ENCODE assay signal across 19 cellular contexts in the genomic region with DNA sequence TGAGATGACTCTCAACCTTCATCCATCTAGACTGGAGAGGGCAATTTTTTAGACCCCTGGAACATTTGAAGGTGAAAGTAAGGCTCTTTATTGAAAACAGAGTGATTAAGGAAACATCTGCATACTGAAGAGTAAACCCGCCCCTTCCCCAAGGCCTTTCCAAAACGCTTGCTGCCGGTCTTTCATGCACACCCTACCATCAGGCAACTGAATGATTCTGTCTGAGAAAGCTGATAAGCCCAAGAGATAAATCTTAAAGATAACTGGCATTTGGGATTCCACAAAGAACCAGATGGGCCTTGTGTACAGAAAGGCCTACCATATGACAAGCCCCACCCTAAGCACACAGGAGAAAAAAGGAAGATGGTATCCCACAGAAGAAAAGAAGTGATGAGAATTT. TPM values are rescaled to one million over a fixed set of nuclear protein-coding genes. Genes with fewer than 3 reads are reported as not detected.
A peak's percentile ranks its signal among the peaks of the same experiment; 100 is the strongest.
DNase-seq lines count a peak whose midpoint lies in the region; ATAC-seq and TF ChIP-seq lines count a peak whose summit lies in the region.
"Had no signal": no experiment of that assay in that cellular context is flagged by ENCODE, and none has a peak within 500 bp of the region (broad histone marks: within the 10 kb centered on the region; RNA-seq: fewer than 3 reads in every experiment).

No MANE protein-coding gene starts in this region.

- H2BK5ac ChIP-seq in neuronal stem cell (ENCODE audit: low read length) = no peak overlapping the region

- H2BK120ac ChIP-seq in neuronal stem cell (ENCODE audit: low read depth, low read length) = no peak overlapping the region

- no peak overlapping the region for H3K23ac ChIP-seq in neuronal stem cell (ENCODE audit: low read depth, low read length, poor library complexity)

- H3K9me3 Mint-ChIP-seq in glutamatergic neuron (ENCODE audit: unreplicated experiment) = peaks cover 3% of the 10 kb centered on the region
- H3K9me3 Mint-ChIP-seq: CD4-positive, alpha-beta T cell; IgD-negative memory B cell had no signal

- H4K91ac ChIP-seq in neuronal stem cell (ENCODE audit: low read depth, low read length, poor library complexity) = no peak overlapping the region

- H3K9me3 ChIP-seq in neuronal stem cell (replicated peaks in 1 of 2; ENCODE audit: control insufficient read depth in 2 of 2, insufficient read depth in 1 of 2, low read depth in 1 of 2, low read length in 2 of 2) = no peaks in the 10 kb centered on the region
- no peaks in the 10 kb centered on the region for H3K9me3 ChIP-seq in vagina
- H3K9me3 ChIP-seq: A549 had no signal

- H3K9ac ChIP-seq in neuronal stem cell (ENCODE audit: low read depth, low read length, poor library complexity) = no peak overlapping the region

- DNase-seq in NCI-H2171 treated with DMSO at 0.1 percent for 48 hours (lab: John Stamatoyannopoulos, UW) (peak; percentile 45), NCI-H2171 (lab: John Stamatoyannopoulos, UW) (no peak), NCI-H82 treated with DMSO at 0.1 percent for 48 hours (lab: John Stamatoyannopoulos, UW; ENCODE audit: unreplicated experiment) (peak; percentile 61), glutamatergic neuron (no peak), neuronal stem cell (ENCODE audit: low spot score) (no peak), SHP77 treated with DMSO at 0.1 percent for 48 hours (lab: John Stamatoyannopoulos, UW) (no peak), vagina (ENCODE audit: extremely low spot score in 2 of 2) (no peak), left ventricle myocardium superior (no peak)
- DNase-seq: AML-193; CD4-positive, alpha-beta T cell; DMS153; DMS79; GF-D8; HCEC 1CT had no signal

- no peaks in the 10 kb centered on the region for H3K36me3 Mint-ChIP-seq in glutamatergic neuron (ENCODE audit: unreplicated experiment)
- H3K36me3 Mint-ChIP-seq: IgD-negative memory B cell had no signal

- H3K4me1 Mint-ChIP-seq in glutamatergic neuron (ENCODE audit: low read depth, unreplicated experiment) = peaks cover 6% of the 10 kb centered on the region
- H3K4me1 Mint-ChIP-seq: IgD-negative memory B cell had no signal

- no peak overlapping the region for H4K8ac ChIP-seq in neuronal stem cell (ENCODE audit: low read depth, low read length)

- H3K4me2 ChIP-seq in neuronal stem cell (ENCODE audit: insufficient read depth, low read length, poor library complexity, severe bottlenecking) = no peak overlapping the region
- H3K4me2 ChIP-seq: A549 had no signal

- no peak for ATAC-seq in left ventricle myocardium superior
- ATAC-seq: A549, HepG2 had no signal

- H3K4me1 ChIP-seq in neuronal stem cell (ENCODE audit: control insufficient read depth in 2 of 2, insufficient read depth in 1 of 2, low read depth in 1 of 2, low read length in 2 of 2) = no peaks in the 10 kb centered on the region
- no peaks in the 10 kb centered on the region for H3K4me1 ChIP-seq in vagina
- H3K4me1 ChIP-seq: A549 had no signal

- TF ChIP-seq CTCF in glutamatergic neuron (IDR thresholded peaks at IDR 0.05; ENCODE audit: partially characterized antibody, unreplicated experiment) (no peak), vagina (IDR thresholded peaks at IDR 0.05) (no peak)

- intact Hi-C loops in vagina (cut with DNase I) (no loop called here), left ventricle myocardium superior (cut with micrococcal nuclease) (no loop called here)

- no peak overlapping the region for H3K4ac ChIP-seq in neuronal stem cell (ENCODE audit: low read length)

- H2AK5ac ChIP-seq in neuronal stem cell (ENCODE audit: low read depth, low read length) = no peak overlapping the region

- H3K36me3 ChIP-seq in neuronal stem cell (replicated peaks in 1 of 2; ENCODE audit: control insufficient read depth in 2 of 2, insufficient read depth in 2 of 2, low read length in 2 of 2) (no peaks in the 10 kb centered on the region), vagina (no peaks in the 10 kb centered on the region)

- H3K27ac ChIP-seq in neuronal stem cell (replicated peaks; ENCODE audit: low read length) = no peak overlapping the region
- H3K27ac ChIP-seq in vagina = no peak overlapping the region
- H3K27ac ChIP-seq: 22Rv1, A549, C4-2B had no signal

- no peak overlapping the region for H3K14ac ChIP-seq in neuronal stem cell (ENCODE audit: low read length)

- H3K27me3 ChIP-seq in neuronal stem cell (ENCODE audit: control insufficient read depth in 3 of 3, insufficient read depth in 3 of 3, low read depth in 1 of 3, low read length in 3 of 3) (no peaks in the 10 kb centered on the region), vagina (no peaks in the 10 kb centered on the region)

- peak overlapping the region; percentile 15 for H3K27ac Mint-ChIP-seq in glutamatergic neuron (ENCODE audit: unreplicated experiment)
- H3K27ac Mint-ChIP-seq: CD4-positive, alpha-beta T cell; IgD-negative memory B cell had no signal

- no CpG with 5 or more reads among the region's 3 CpGs for WGBS in neuronal stem cell (ENCODE audit: extremely low coverage in 2 of 2, insufficient read length in 2 of 2, insufficient replicate concordance in 1 of 2), 2 donors

- H3K4me3 ChIP-seq in neuronal stem cell (ENCODE audit: low read length in 2 of 2) (no peak overlapping the region), vagina (no peak overlapping the region)
- H3K4me3 ChIP-seq: A549 had no signal

- H3K18ac ChIP-seq in neuronal stem cell (ENCODE audit: low read length) = no peak overlapping the region

- H2BK15ac ChIP-seq in neuronal stem cell (ENCODE audit: low read length) = no peak overlapping the region

- no peak for TF ChIP-seq POLR2A in vagina (IDR thresholded peaks at IDR 0.05)

- no peaks in the 10 kb centered on the region for H3K27me3 Mint-ChIP-seq in glutamatergic neuron (ENCODE audit: unreplicated experiment)
- H3K27me3 Mint-ChIP-seq: CD4-positive, alpha-beta T cell; IgD-negative memory B cell had no signal

- no peak overlapping the region for H3K4me3 Mint-ChIP-seq in glutamatergic neuron (ENCODE audit: unreplicated experiment)
- H3K4me3 Mint-ChIP-seq: CD4-positive, alpha-beta T cell; IgD-negative memory B cell had no signal

- H2BK12ac ChIP-seq in neuronal stem cell (ENCODE audit: low read length) = no peak overlapping the region

- H2AFZ ChIP-seq in neuronal stem cell (ENCODE audit: low read length) = peak overlapping the region; percentile 45

- H3K79me1 ChIP-seq in neuronal stem cell (ENCODE audit: low read depth, low read length) = no peaks in the 10 kb centered on the region

RNA-seq across cellular contexts. Expression of a gene that starts 54.4 kb away (rescaled TPM):
- total RNA-seq in glutamatergic neuron (ENCODE audit: unreplicated experiment) (49.4 TPM), vagina (134 TPM), left ventricle myocardium superior (119 TPM)
- polyA plus RNA-seq in neuronal stem cell (2013, experiment 1 of 2) = 14.0 TPM
- 14.2 TPM for polyA plus RNA-seq in neuronal stem cell (2013, experiment 2 of 2)

Comparison
In these comparisons a context has a peak if more than half of its experiments do, and no peak if none do; other contexts are left out.
1. DNase-seq: peak in NCI-H2171 treated with DMSO at 0.1 percent for 48 hours (single experiment) and NCI-H82 treated with DMSO at 0.1 percent for 48 hours (single experiment); none in NCI-H2171 (single experiment), glutamatergic neuron (single experiment), neuronal stem cell (single experiment), SHP77 treated with DMSO at 0.1 percent for 48 hours (single experiment), vagina (0 of 2) and left ventricle myocardium superior (single experiment).